Comparison of ENCODE assay signal across 24 cellular contexts in the genomic region with DNA sequence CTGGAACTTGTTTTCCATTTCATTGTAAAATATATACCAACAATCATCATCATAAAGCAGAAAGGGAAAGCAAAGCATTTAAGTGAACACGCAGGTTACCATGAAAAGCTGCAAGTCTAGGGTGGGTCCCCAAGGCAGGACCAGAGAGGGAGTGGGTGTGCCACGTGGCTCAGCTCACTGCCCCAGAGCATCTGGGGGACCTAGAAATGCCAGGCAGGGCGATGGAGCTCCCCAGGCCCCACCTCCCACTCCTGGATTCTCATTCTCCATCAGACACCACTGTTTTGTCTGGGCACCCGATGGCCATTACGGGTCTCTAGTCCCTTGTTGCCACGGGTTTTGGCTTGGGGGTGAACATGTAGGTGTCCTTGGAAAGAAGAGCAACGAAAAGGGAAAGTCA. TPM values are rescaled to one million over a fixed set of nuclear protein-coding genes. Genes with fewer than 3 reads are reported as not detected.
DNase-seq lines count a peak whose midpoint lies in the region; ATAC-seq and TF ChIP-seq lines count a peak whose summit lies in the region.
"Had no signal": no experiment of that assay in that cellular context is flagged by ENCODE, and none has a peak within 500 bp of the region (broad histone marks: within the 10 kb centered on the region; RNA-seq: fewer than 3 reads in every experiment).

No MANE protein-coding gene starts in this region.

- TF ChIP-seq CTCF in GM23338 (conservative IDR thresholded peaks at IDR 0.05; ENCODE audit: low read depth in 2 of 2): no peak
- no peak for TF ChIP-seq CTCF in PC-9 (conservative IDR thresholded peaks at IDR 0.05)

- H3K27ac Mint-ChIP-seq in activated CD4-positive, alpha-beta T cell treated with anti-CD3 and anti-CD28 coated beads, Interleukin-2, amount 10 ng/mL, durations not matched to agents 7 days and 5 days: peak overlapping the region; percentile 96
- peak overlapping the region; percentile 47; the same call in 1 of the 2 replicates for H3K27ac Mint-ChIP-seq in GM23338
- H3K27ac Mint-ChIP-seq in activated naive CD8-positive, alpha-beta T cell: peak overlapping the region; percentile 98
- peak overlapping the region; percentile 72 to 83 for H3K27ac Mint-ChIP-seq in natural killer cell treated with Interleukin-12 subunit alpha and Interleukin-12 subunit beta and Interleukin-15 and Interleukin-18, amount 100 ng/mL, for 72 hours
- H3K27ac Mint-ChIP-seq: neural progenitor cell had no signal

- H3K4me3 Mint-ChIP-seq in activated CD4-positive, alpha-beta T cell treated with anti-CD3 and anti-CD28 coated beads, Interleukin-2, amount 10 ng/mL, durations not matched to agents 7 days and 5 days: peak overlapping the region; percentile 78
- H3K4me3 Mint-ChIP-seq in GM23338: no peak overlapping the region
- H3K4me3 Mint-ChIP-seq in activated naive CD8-positive, alpha-beta T cell: peak overlapping the region; percentile 88
- H3K4me3 Mint-ChIP-seq in natural killer cell treated with Interleukin-12 subunit alpha and Interleukin-12 subunit beta and Interleukin-15 and Interleukin-18, amount 100 ng/mL, for 72 hours: peak overlapping the region; percentile 73
- H3K4me3 Mint-ChIP-seq: neural progenitor cell had no signal

- H3K4me1 Mint-ChIP-seq in activated CD4-positive, alpha-beta T cell treated with anti-CD3 and anti-CD28 coated beads, Interleukin-2, amount 10 ng/mL, durations not matched to agents 7 days and 5 days: peaks cover 98% of the 10 kb centered on the region
- H3K4me1 Mint-ChIP-seq in GM23338: peaks cover 89% of the 10 kb centered on the region
- H3K4me1 Mint-ChIP-seq in activated naive CD8-positive, alpha-beta T cell (ENCODE audit: low read depth): peaks cover 99% of the 10 kb centered on the region
- H3K4me1 Mint-ChIP-seq in natural killer cell treated with Interleukin-12 subunit alpha and Interleukin-12 subunit beta and Interleukin-15 and Interleukin-18, amount 100 ng/mL, for 72 hours (ENCODE audit: low read depth in 2 of 2): peaks cover 74 to 91% of the 10 kb centered on the region in 2 donors

- H3K36me3 ChIP-seq in GM23338 (ENCODE audit: insufficient read depth): no peaks in the 10 kb centered on the region
- no peaks in the 10 kb centered on the region for H3K36me3 ChIP-seq in PC-9 (ENCODE audit: low read depth)
- H3K36me3 ChIP-seq: gastrocnemius medialis, neural progenitor cell, prostate gland, uterus, WERI-Rb-1 had no signal

- no TSS peak for BruUV-seq in PC-9 (replicated peaks; lab: Mats Ljungman, UMichigan)

- H3K79me2 ChIP-seq in GM23338 (replicated peaks; ENCODE audit: insufficient read depth): peaks cover 96% of the 10 kb centered on the region
- H3K79me2 ChIP-seq in PC-9 (ENCODE audit: low read depth): no peaks in the 10 kb centered on the region

- no peaks in the 10 kb centered on the region for H3K9me2 ChIP-seq in GM23338 (ENCODE audit: insufficient read depth)
- no peaks in the 10 kb centered on the region for H3K9me2 ChIP-seq in PC-9 (ENCODE audit: insufficient read depth)

- no peaks in the 10 kb centered on the region for H3K27me3 Mint-ChIP-seq in activated CD4-positive, alpha-beta T cell treated with anti-CD3 and anti-CD28 coated beads, Interleukin-2, amount 10 ng/mL, durations not matched to agents 7 days and 5 days
- peaks cover 6% of the 10 kb centered on the region for H3K27me3 Mint-ChIP-seq in GM23338 (ENCODE audit: insufficient read depth, low read depth, poor library complexity)
- no peaks in the 10 kb centered on the region for H3K27me3 Mint-ChIP-seq in activated naive CD8-positive, alpha-beta T cell
- no peaks in the 10 kb centered on the region for H3K27me3 Mint-ChIP-seq in natural killer cell treated with Interleukin-12 subunit alpha and Interleukin-12 subunit beta and Interleukin-15 and Interleukin-18, amount 100 ng/mL, for 72 hours

- H3K36me3 Mint-ChIP-seq in activated CD4-positive, alpha-beta T cell treated with anti-CD3 and anti-CD28 coated beads, Interleukin-2, amount 10 ng/mL, durations not matched to agents 7 days and 5 days (ENCODE audit: low read depth): peaks cover 88% of the 10 kb centered on the region
- H3K36me3 Mint-ChIP-seq in GM23338 (ENCODE audit: low read depth): no peaks in the 10 kb centered on the region
- H3K36me3 Mint-ChIP-seq in activated naive CD8-positive, alpha-beta T cell: peaks cover 7% of the 10 kb centered on the region
- H3K36me3 Mint-ChIP-seq in natural killer cell treated with Interleukin-12 subunit alpha and Interleukin-12 subunit beta and Interleukin-15 and Interleukin-18, amount 100 ng/mL, for 72 hours: peaks cover 10% of the 10 kb centered on the region
- H3K36me3 Mint-ChIP-seq: neural progenitor cell had no signal

- no peak for DNase-seq in activated CD4-positive, alpha-beta T cell treated with anti-CD3 and anti-CD28 coated beads, Interleukin-2, amount 10 ng/mL, durations not matched to agents 7 days and 5 days
- no peak for DNase-seq in activated CD4-positive, alpha-beta T cell treated with anti-CD3 and anti-CD28 coated beads, Interleukin-2, amount 50 U/mL, for 4 hours
- DNase-seq in GM23338 (ENCODE audit: low spot score) (no peak), NCI-H146 (lab: John Stamatoyannopoulos, UW) (no peak), PC-9 (no peak)
- DNase-seq in natural killer cell treated with Interleukin-12 subunit alpha and Interleukin-12 subunit beta and Interleukin-15 and Interleukin-18, amount 100 ng/mL, for 72 hours (ENCODE audit: low spot score): no peak
- DNase-seq: amniotic stem cell; central memory CD4-positive, alpha-beta T cell; DMS79 treated with DMSO at 0.1 percent for 48 hours; gastrocnemius medialis; NCI-H1417 treated with DMSO at 0.1 percent for 48 hours; NCI-H526 treated with DMSO at 0.1 percent for 48 hours; Right ventricle myocardium superior; stimulated activated CD4-positive, alpha-beta T cell treated with anti-CD3 and anti-CD28 coated beads, Interleukin-2, amount 100 ng/mL, for 48 hours; uterus; WERI-Rb-1 had no signal

- H3K4me3 ChIP-seq in GM23338 (no peak overlapping the region), PC-9 (no peak overlapping the region)
- H3K4me3 ChIP-seq: gastrocnemius medialis, neural progenitor cell, prostate gland, uterus had no signal

- H4K20me1 ChIP-seq in GM23338 (replicated peaks; ENCODE audit: insufficient read depth): no peaks in the 10 kb centered on the region
- H4K20me1 ChIP-seq in PC-9 (ENCODE audit: insufficient read depth): no peaks in the 10 kb centered on the region

- H3K27me3 ChIP-seq in GM23338 (ENCODE audit: insufficient read depth): no peaks in the 10 kb centered on the region
- H3K27me3 ChIP-seq in PC-9 (ENCODE audit: insufficient read depth, low read depth): peaks cover 6% of the 10 kb centered on the region; the same call in 1 of the 2 replicates
- H3K27me3 ChIP-seq: uterus had no signal

- POLR2A ChIA-PET in activated CD4-positive, alpha-beta T cell treated with anti-CD3 and anti-CD28 coated beads, Interleukin-2, amount 10 ng/mL, durations not matched to agents 7 days and 5 days (lab: Charles Lee): interaction anchor here (0.6 to 0.7 kb wide), 2 partner anchors 17 to 34 kb away, joined by 3 to 4 read pairs; no protein-coding TSS in a partner anchor
- POLR2A ChIA-PET in PC-9 (lab: Charles Lee; ENCODE audit: unreplicated experiment): no interaction called here

- H3K4me2 ChIP-seq in GM23338 (no peak overlapping the region), PC-9 (no peak overlapping the region)
- H3K4me2 ChIP-seq: neural progenitor cell had no signal

- H3F3A ChIP-seq in GM23338 (replicated peaks; ENCODE audit: low read depth): no peaks in the 10 kb centered on the region
- no peaks in the 10 kb centered on the region for H3F3A ChIP-seq in PC-9 (ENCODE audit: insufficient read depth, low read depth)

- no peaks in the 10 kb centered on the region for H3K9me3 ChIP-seq in PC-9 (ENCODE audit: insufficient read depth, low read depth)
- H3K9me3 ChIP-seq: prostate gland, uterus had no signal

- ATAC-seq in GM23338 (no peak), HG03378 (IDR thresholded peaks at IDR 0.05; ENCODE audit: unreplicated experiment) (no peak)
- ATAC-seq in natural killer cell treated with Interleukin-12 subunit alpha and Interleukin-12 subunit beta and Interleukin-15 and Interleukin-18, amount 100 ng/mL, for 72 hours: no peak
- ATAC-seq: esophagus mucosa, gastrocnemius medialis, HCT116 had no signal

- H3K4me1 ChIP-seq in GM23338 (ENCODE audit: insufficient read depth) (peaks cover 71% of the 10 kb centered on the region), PC-9 (replicated peaks; ENCODE audit: insufficient read depth) (no peaks in the 10 kb centered on the region)
- H3K4me1 ChIP-seq: gastrocnemius medialis, uterus had no signal

- no peak overlapping the region for H2AFZ ChIP-seq in GM23338
- no peak overlapping the region for H2AFZ ChIP-seq in PC-9
- H2AFZ ChIP-seq: neural progenitor cell had no signal

- CTCF ChIA-PET in activated CD4-positive, alpha-beta T cell treated with anti-CD3 and anti-CD28 coated beads, Interleukin-2, amount 10 ng/mL, durations not matched to agents 7 days and 5 days (lab: Charles Lee): interaction anchor here (0.6 to 17.4 kb wide), 11 partner anchors 8 to 1309 kb away, joined by 3 to 192 read pairs (median 3); partner anchors contain the start of gene BCL11B
- CTCF ChIA-PET in PC-9 (lab: Charles Lee): no interaction called here

- H3K27ac ChIP-seq in GM23338 (ENCODE audit: low read depth) (no peak overlapping the region), PC-9 (no peak overlapping the region)
- H3K27ac ChIP-seq: C4-2B, gastrocnemius medialis, HL-60, neural progenitor cell, prostate gland, uterus, WERI-Rb-1 had no signal

- no peaks in the 10 kb centered on the region for H3K9me3 Mint-ChIP-seq in activated CD4-positive, alpha-beta T cell treated with anti-CD3 and anti-CD28 coated beads, Interleukin-2, amount 10 ng/mL, durations not matched to agents 7 days and 5 days
- no peaks in the 10 kb centered on the region for H3K9me3 Mint-ChIP-seq in GM23338
- H3K9me3 Mint-ChIP-seq in activated naive CD8-positive, alpha-beta T cell (ENCODE audit: low read depth): no peaks in the 10 kb centered on the region
- H3K9me3 Mint-ChIP-seq in natural killer cell treated with Interleukin-12 subunit alpha and Interleukin-12 subunit beta and Interleukin-15 and Interleukin-18, amount 100 ng/mL, for 72 hours: no peaks in the 10 kb centered on the region

- intact Hi-C loops in PC-9 (cut with micrococcal nuclease; ENCODE audit: unreplicated experiment): no loop called here

TF ChIP-seq in GM23338, 12 proteins besides CTCF, POLR2A, EP300 and RAD21:
- TF ChIP-seq EZH2phosphoT487 (IDR thresholded peaks at IDR 0.05; ENCODE audit: unreplicated experiment): no peak
- no peak for TF ChIP-seq CREB1 (CRISPR knock-in tag; IDR thresholded peaks at IDR 0.05; ENCODE audit: low read depth)

RNA-seq across cellular contexts. Expression of gene BCL11B, which starts 34.7 kb away (rescaled TPM):
- total RNA-seq in activated CD4-positive, alpha-beta T cell treated with anti-CD3 and anti-CD28 coated beads, Interleukin-2, amount 10 ng/mL, durations not matched to agents 7 days and 5 days: 100 to 1,000 TPM; 115 to 116 TPM
- total RNA-seq in GM23338 (2014; rRNA removed; shearing (Covaris generic)): 5.6 and 6.7 TPM in 2 replicates
- polyA plus RNA-seq in GM23338 (2016; fragmentation: Nextera tagmentation; extraction: Ambion mirVana): 2.4 and 2.7 TPM in 2 replicates
- 10 to 100 TPM; 12.9 to 27.6 TPM for total RNA-seq in natural killer cell treated with Interleukin-12 subunit alpha and Interleukin-12 subunit beta and Interleukin-15 and Interleukin-18, amount 100 ng/mL, for 72 hours
- total RNA-seq in PC-9 (2021): not detected in 2 replicates

Comparison
In these comparisons a context has a peak if more than half of its experiments do, and no peak if none do; other contexts are left out.
1. H3K27ac Mint-ChIP-seq: peak in every context shown above with its lines; median percentile 98 in activated naive CD8-positive, alpha-beta T cell; 96 in activated CD4-positive, alpha-beta T cell treated with anti-CD3 and anti-CD28 coated beads, Interleukin-2, amount 10 ng/mL, durations not matched to agents 7 days and 5 days; 78 in natural killer cell treated with Interleukin-12 subunit alpha and Interleukin-12 subunit beta and Interleukin-15 and Interleukin-18, amount 100 ng/mL, for 72 hours; 47 in GM23338.
2. RNA of gene BCL11B, which starts 34.7 kb away (total RNA-seq): 115 to 116 TPM in activated CD4-positive, alpha-beta T cell treated with anti-CD3 and anti-CD28 coated beads, Interleukin-2, amount 10 ng/mL, durations not matched to agents 7 days and 5 days; 12.9 to 27.6 TPM in natural killer cell treated with Interleukin-12 subunit alpha and Interleukin-12 subunit beta and Interleukin-15 and Interleukin-18, amount 100 ng/mL, for 72 hours, 5.6 to 6.7 TPM in GM23338 and not detected in PC-9; every median in the first group is over 4 times any median in the second.